26 cellular contexts compared by ENCODE assay signal in genomic region chr1:53869454-53870117, GRCh38. TPM values are rescaled to one million over a fixed set of nuclear protein-coding genes. Genes with fewer than 3 reads are reported as not detected.
DNase-seq lines count a peak whose midpoint lies in the region; ATAC-seq and TF ChIP-seq lines count a peak whose summit lies in the region.
"Had no signal": no experiment of that assay in that cellular context is flagged by ENCODE, and none has a peak within 500 bp of the region (broad histone marks: within the 10 kb centered on the region; RNA-seq: fewer than 3 reads in every experiment).

No MANE protein-coding gene starts in this region.

- H3K9ac ChIP-seq in Karpas-422 (ENCODE audit: low read length): peak overlapping the region; percentile 47

- H3K36me3 ChIP-seq in Karpas-422 (ENCODE audit: insufficient read depth, low read length) (0 out of 2 replicates have a peak, but pooled peaks cover 3% of the 10 kb centered on the region), MG63 (no peaks in the 10 kb centered on the region; the same call in 1 of the 2 replicates)

- ATAC-seq in memory B cell (ENCODE audit: low read depth): peak; percentile 99
- ATAC-seq in GM19023 (IDR thresholded peaks at IDR 0.05; ENCODE audit: unreplicated experiment): no peak
- ATAC-seq: activated CD4-positive, CD25-positive, alpha-beta regulatory T cell treated with anti-CD3 and anti-CD28 coated beads, Interleukin-2, amount 50 U/mL, for 24 hours; activated naive CD8-positive, alpha-beta T cell treated with anti-CD3 and anti-CD28 coated beads, Interleukin-2, amount 50 U/mL, for 24 hours; naive thymus-derived CD8-positive, alpha-beta T cell; pancreas; stimulated activated effector memory CD8-positive, alpha-beta T cell treated with anti-CD3 and anti-CD28 coated beads, Interleukin-12 subunit alpha, Interleukin-12 subunit beta, amount 100 ng/mL, for 72 hours; T-helper 17 cell had no signal

- DNase-seq in GM12864 (ENCODE audit: low read depth) (peak; percentile 26), Karpas-422 (peak; percentile 91), OCI-M1 (lab: John Stamatoyannopoulos, UW) (peak; percentile 21), memory B cell (ENCODE audit: low spot score in 2 of 2) (peak in 1 of 2 donors; percentile 25), epidermal melanocyte (ENCODE audit: insufficient read length, low spot score) (no peak), hepatic stellate cell (ENCODE audit: low spot score) (no peak), MG63 (no peak)
- DNase-seq: activated naive CD8-positive, alpha-beta T cell treated with anti-CD3 and anti-CD28 coated beads, Interleukin-2, amount 50 U/mL, for 24 hours; brain microvascular endothelial cell; DMS79; H7; kidney; mammary epithelial cell; naive thymus-derived CD8-positive, alpha-beta T cell; NCI-H1930; NCI-H446 treated with DMSO at 0.1 percent for 48 hours; NK-92 treated with Interleukin-12 subunit alpha and Interleukin-12 subunit beta, amount 100 ng/mL, for 24 hours; pancreas; SHP77; sigmoid colon; T-helper 17 cell had no signal

- H3K9me3 ChIP-seq in Karpas-422 (ENCODE audit: low read length) (no peaks in the 10 kb centered on the region), MG63 (no peaks in the 10 kb centered on the region)
- H3K9me3 ChIP-seq: pancreas, sigmoid colon, thoracic aorta had no signal

- peak overlapping the region; percentile 38 for H3K27ac Mint-ChIP-seq in memory B cell
- H3K27ac Mint-ChIP-seq: activated naive CD8-positive, alpha-beta T cell treated with anti-CD3 and anti-CD28 coated beads, Interleukin-2, amount 50 U/mL, for 24 hours; stimulated activated effector memory CD8-positive, alpha-beta T cell treated with anti-CD3 and anti-CD28 coated beads, Interleukin-12 subunit alpha, Interleukin-12 subunit beta, amount 100 ng/mL, for 72 hours; T-helper 17 cell had no signal

- H3K4me3 ChIP-seq in GM12864 (ENCODE audit: low read depth, low read length): no peak overlapping the region
- 0 out of 2 replicates have a peak overlapping the region, but pooled peaks have one; percentile 18 for H3K4me3 ChIP-seq in Karpas-422 (ENCODE audit: low read length)
- no peak overlapping the region for H3K4me3 ChIP-seq in MG63
- H3K4me3 ChIP-seq: coronary artery, pancreas, sigmoid colon, thoracic aorta had no signal

- H3K9me3 Mint-ChIP-seq in memory B cell: no peaks in the 10 kb centered on the region
- H3K9me3 Mint-ChIP-seq: activated naive CD8-positive, alpha-beta T cell treated with anti-CD3 and anti-CD28 coated beads, Interleukin-2, amount 50 U/mL, for 24 hours; naive thymus-derived CD8-positive, alpha-beta T cell; stimulated activated effector memory CD8-positive, alpha-beta T cell treated with anti-CD3 and anti-CD28 coated beads, Interleukin-12 subunit alpha, Interleukin-12 subunit beta, amount 100 ng/mL, for 72 hours had no signal

- peaks cover 3% of the 10 kb centered on the region for H3K4me1 Mint-ChIP-seq in memory B cell
- H3K4me1 Mint-ChIP-seq: activated naive CD8-positive, alpha-beta T cell treated with anti-CD3 and anti-CD28 coated beads, Interleukin-2, amount 50 U/mL, for 24 hours; stimulated activated effector memory CD8-positive, alpha-beta T cell treated with anti-CD3 and anti-CD28 coated beads, Interleukin-12 subunit alpha, Interleukin-12 subunit beta, amount 100 ng/mL, for 72 hours had no signal

- H3K79me2 ChIP-seq in Karpas-422 (ENCODE audit: low read length): no peaks in the 10 kb centered on the region

- H2AFZ ChIP-seq in Karpas-422 (ENCODE audit: low read length): no peak overlapping the region

- no peaks in the 10 kb centered on the region for H3K27me3 ChIP-seq in Karpas-422 (ENCODE audit: low read length)
- no peaks in the 10 kb centered on the region for H3K27me3 ChIP-seq in MG63
- H3K27me3 ChIP-seq: brain microvascular endothelial cell, pancreas, sigmoid colon had no signal

- no peaks in the 10 kb centered on the region for H4K20me1 ChIP-seq in Karpas-422 (ENCODE audit: insufficient read depth, low read depth, low read length)

- H3K4me3 Mint-ChIP-seq in memory B cell: peak overlapping the region; percentile 24
- H3K4me3 Mint-ChIP-seq: activated naive CD8-positive, alpha-beta T cell treated with anti-CD3 and anti-CD28 coated beads, Interleukin-2, amount 50 U/mL, for 24 hours; naive thymus-derived CD8-positive, alpha-beta T cell; stimulated activated effector memory CD8-positive, alpha-beta T cell treated with anti-CD3 and anti-CD28 coated beads, Interleukin-12 subunit alpha, Interleukin-12 subunit beta, amount 100 ng/mL, for 72 hours; T-helper 17 cell had no signal

- peaks cover 19% of the 10 kb centered on the region for H3K36me3 Mint-ChIP-seq in memory B cell

- peak overlapping the region; percentile 91 for H3K27ac ChIP-seq in Karpas-422 (ENCODE audit: low read length)
- H3K27ac ChIP-seq: brain microvascular endothelial cell, coronary artery, pancreas, sigmoid colon, thoracic aorta had no signal

- no peaks in the 10 kb centered on the region for H3K9me2 ChIP-seq in Karpas-422 (replicated peaks; ENCODE audit: insufficient read depth, low read length)

- no peaks in the 10 kb centered on the region for H3K27me3 Mint-ChIP-seq in memory B cell
- H3K27me3 Mint-ChIP-seq: activated naive CD8-positive, alpha-beta T cell treated with anti-CD3 and anti-CD28 coated beads, Interleukin-2, amount 50 U/mL, for 24 hours; naive thymus-derived CD8-positive, alpha-beta T cell; T-helper 17 cell had no signal

- TF ChIP-seq CTCF in GM12864 (IDR thresholded peaks at IDR 0.05; ENCODE audit: low read depth, low read length, missing control alignments): no peak

- peaks cover 65% of the 10 kb centered on the region for H3K4me1 ChIP-seq in Karpas-422 (ENCODE audit: low read length)
- H3K4me1 ChIP-seq: pancreas, sigmoid colon had no signal

- H3K4me2 ChIP-seq in Karpas-422 (ENCODE audit: low read depth, low read length, poor library complexity, severe bottlenecking): peak overlapping the region; percentile 68

RNA-seq across cellular contexts. Expression of gene YIPF1, which starts 20.0 kb away (rescaled TPM):
- total RNA-seq in Karpas-422 (2014; rRNA removed; shearing (Covaris generic); ENCODE audit: low replicate concordance): 46.5 and 87.4 TPM in 2 replicates
- 15.2 and 20.3 TPM in 2 replicates for total RNA-seq in MG63 (2014; rRNA removed; shearing (Covaris generic); ENCODE audit: low replicate concordance)

RNA-seq across cellular contexts. Expression of gene DIO1, which starts 24.4 kb away (rescaled TPM):
- not detected in 2 replicates for total RNA-seq in Karpas-422 (2014; rRNA removed; shearing (Covaris generic); ENCODE audit: low replicate concordance)
- not detected in 2 replicates for total RNA-seq in MG63 (2014; rRNA removed; shearing (Covaris generic); ENCODE audit: low replicate concordance)
- total RNA-seq: H7; mammary epithelial cell; naive thymus-derived CD8-positive, alpha-beta T cell; pancreas; sigmoid colon; T-helper 17 cell; thoracic aorta had no signal

RNA-seq across cellular contexts. Expression of gene NDC1, which starts 31.5 kb away (rescaled TPM):
- 36.7 and 130 TPM in 2 replicates for total RNA-seq in Karpas-422 (2014; rRNA removed; shearing (Covaris generic); ENCODE audit: low replicate concordance)
- 79.8 and 83.6 TPM in 2 replicates for total RNA-seq in MG63 (2014; rRNA removed; shearing (Covaris generic); ENCODE audit: low replicate concordance)

Comparison
In these comparisons a context has a peak if more than half of its experiments do, and no peak if none do; other contexts are left out.
1. DNase-seq: peak in GM12864 (single experiment), Karpas-422 (single experiment) and OCI-M1 (single experiment); none in epidermal melanocyte (single experiment), hepatic stellate cell (single experiment) and MG63 (single experiment).